17 cellular contexts compared by ENCODE assay signal in the genomic region with DNA sequence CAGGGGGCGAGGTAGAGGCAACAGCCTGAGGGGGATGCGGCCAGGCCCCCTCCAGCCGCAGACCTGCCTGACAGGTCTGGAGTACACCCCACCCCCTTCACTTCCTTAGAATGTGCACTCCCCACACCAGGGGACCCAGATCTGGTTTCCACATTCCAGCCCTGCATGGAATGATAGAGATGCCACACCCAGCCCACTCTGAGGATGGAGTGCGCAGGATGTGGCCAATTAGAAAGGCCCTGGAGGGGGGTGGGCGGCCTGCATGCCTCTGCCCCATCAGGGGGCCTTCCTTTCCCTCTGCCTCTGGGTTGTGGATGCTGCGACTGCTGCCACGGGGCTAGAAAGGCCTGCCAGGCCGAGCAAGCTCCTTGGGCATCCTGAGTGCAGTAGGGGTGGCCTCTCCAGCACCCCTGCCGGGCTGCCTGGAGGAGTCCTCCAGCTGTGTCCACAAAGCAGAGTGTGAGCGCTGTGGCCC. TPM values are rescaled to one million over a fixed set of nuclear protein-coding genes. Genes with fewer than 3 reads are reported as not detected.
DNase-seq lines count a peak whose midpoint lies in the region; TF ChIP-seq lines count a peak whose summit lies in the region.
"Had no signal": no experiment of that assay in that cellular context is flagged by ENCODE, and none has a peak within 500 bp of the region (broad histone marks: within the 10 kb centered on the region; RNA-seq: fewer than 3 reads in every experiment).

No MANE protein-coding gene starts in this region.

- no peak overlapping the region for H3K9ac ChIP-seq in iPS-15b (ENCODE audit: low read depth, low read length)

- WGBS in thymus = 93% methylated on average over 10 of the region's 10 CpGs

- H3K9me3 Mint-ChIP-seq in progenitor cell of endocrine pancreas (ENCODE audit: low read depth) = no peaks in the 10 kb centered on the region
- H3K9me3 Mint-ChIP-seq: HFFc6 had no signal

- CTCF ChIA-PET in RWPE1 (lab: Yijun Ruan, JAX) = no interaction called here

- H3K4me3 Mint-ChIP-seq in progenitor cell of endocrine pancreas (ENCODE audit: low read depth) = no peak overlapping the region
- H3K4me3 Mint-ChIP-seq: HFFc6 had no signal

- no peaks in the 10 kb centered on the region for H3K9me3 ChIP-seq in iPS-15b (ENCODE audit: control insufficient read depth, insufficient read depth, low read length)
- H3K9me3 ChIP-seq in thymus (ENCODE audit: control insufficient read depth) = no peaks in the 10 kb centered on the region
- H3K9me3 ChIP-seq: heart left ventricle, right atrium auricular region, SJCRH30 had no signal

- H3K27ac Mint-ChIP-seq in progenitor cell of endocrine pancreas = no peak overlapping the region
- H3K27ac Mint-ChIP-seq: HFFc6 had no signal

- H3K4me1 Mint-ChIP-seq in progenitor cell of endocrine pancreas (ENCODE audit: low read depth) = no peaks in the 10 kb centered on the region

- H3K27ac ChIP-seq in RWPE1 (peak overlapping the region; percentile 3; the same call in 1 of the 2 replicates), thymus (ENCODE audit: low read depth) (peak overlapping the region; percentile 15)
- H3K27ac ChIP-seq: heart left ventricle, right atrium auricular region, SJCRH30, WERI-Rb-1 had no signal

- peak; percentile 54 to 67 for DNase-seq in NCI-H2081 (lab: John Stamatoyannopoulos, UW)
- DNase-seq in NCI-H2081 treated with DMSO at 0.1 percent for 48 hours (lab: John Stamatoyannopoulos, UW) = no peak
- no peak for DNase-seq in RWPE1 (ENCODE audit: low spot score)
- DNase-seq in AG20443 (ENCODE audit: low spot score) = no peak
- DNase-seq in progenitor cell of endocrine pancreas (ENCODE audit: low spot score, unreplicated experiment) = no peak
- no peak for DNase-seq in activated T-cell treated with anti-CD3 and anti-CD28 coated beads, Interleukin-2, amount 50 U/mL, for 1 hour
- DNase-seq: 8988T, activated T-cell treated with anti-CD3 and anti-CD28 coated beads for 4 hours, anterior cingulate cortex, HFFc6, Karpas-422, WERI-Rb-1 had no signal

- no peaks in the 10 kb centered on the region for H3K27me3 Mint-ChIP-seq in progenitor cell of endocrine pancreas

- POLR2A ChIA-PET in RWPE1 (lab: Yijun Ruan, JAX; ENCODE audit: low non-redundant PET) = no interaction called here

- no peak for TF ChIP-seq CTCF in RWPE1 (conservative IDR thresholded peaks at IDR 0.05; ENCODE audit: low read depth)
- no peak for TF ChIP-seq CTCF in progenitor cell of endocrine pancreas (IDR thresholded peaks at IDR 0.05; ENCODE audit: unreplicated experiment)

- H3K27me3 ChIP-seq in iPS-15b (ENCODE audit: control insufficient read depth, insufficient read depth, low read length) = no peaks in the 10 kb centered on the region
- H3K27me3 ChIP-seq in thymus (ENCODE audit: control insufficient read depth, insufficient read depth) = no peaks in the 10 kb centered on the region
- H3K27me3 ChIP-seq: heart left ventricle, right atrium auricular region, SJCRH30 had no signal

- H3K4me3 ChIP-seq in iPS-15b (ENCODE audit: low read depth, low read length) = peak overlapping the region; percentile 22
- no peak overlapping the region for H3K4me3 ChIP-seq in thymus (ENCODE audit: low read length)
- H3K4me3 ChIP-seq: heart left ventricle, right atrium auricular region, SJCRH30 had no signal

- H3K36me3 Mint-ChIP-seq in progenitor cell of endocrine pancreas (ENCODE audit: insufficient read depth) = peaks cover 7% of the 10 kb centered on the region

- H3K36me3 ChIP-seq in iPS-15b (ENCODE audit: control insufficient read depth, insufficient read depth, low read length) (peaks cover 37% of the 10 kb centered on the region), thymus (ENCODE audit: control insufficient read depth, insufficient read depth) (peaks cover 75% of the 10 kb centered on the region)
- H3K36me3 ChIP-seq: SJCRH30 had no signal

- H3K4me1 ChIP-seq in iPS-15b (ENCODE audit: control insufficient read depth, insufficient read depth, low read length) (peaks cover 8% of the 10 kb centered on the region), thymus (ENCODE audit: control insufficient read depth, insufficient read depth, low read length) (no peaks in the 10 kb centered on the region)

RNA-seq across cellular contexts. Expression of a gene that starts 28.2 kb away (rescaled TPM):
- 3.7 TPM for polyA plus RNA-seq in thymus
- total RNA-seq in progenitor cell of endocrine pancreas = 28.8 and 32.7 TPM in 2 replicates
- total RNA-seq: HFFc6, SJCRH30 had no signal

RNA-seq across cellular contexts. Expression of a gene that starts 29.1 kb away (rescaled TPM):
- 15.2 TPM for polyA plus RNA-seq in thymus
- total RNA-seq in progenitor cell of endocrine pancreas = 31.2 and 40.6 TPM in 2 replicates

Comparison
In these comparisons a context has a peak if more than half of its experiments do, and no peak if none do; other contexts are left out.
1. DNase-seq: peak in NCI-H2081 (2 of 2); none in NCI-H2081 treated with DMSO at 0.1 percent for 48 hours (single experiment), RWPE1 (single experiment), AG20443 (single experiment), progenitor cell of endocrine pancreas (single experiment) and activated T-cell treated with anti-CD3 and anti-CD28 coated beads, Interleukin-2, amount 50 U/mL, for 1 hour (single experiment).